15 cellular contexts compared by ENCODE assay signal in genomic region chr3:104717828-104718196, GRCh38.
DNase-seq lines count a peak whose midpoint lies in the region; ATAC-seq and TF ChIP-seq lines count a peak whose summit lies in the region.
"Had no signal": no experiment of that assay in that cellular context is flagged by ENCODE, and none has a peak within 500 bp of the region (broad histone marks: within the 10 kb centered on the region; RNA-seq: fewer than 3 reads in every experiment).

No MANE protein-coding gene starts in this region.

- no peaks in the 10 kb centered on the region for H3K36me3 ChIP-seq in DOHH2 (ENCODE audit: control insufficient read depth, low read length)
- H3K36me3 ChIP-seq: colonic mucosa, gastroesophageal sphincter had no signal

- no peaks in the 10 kb centered on the region for H3K79me2 ChIP-seq in DOHH2 (ENCODE audit: control insufficient read depth, low read length)

- TF ChIP-seq CTCF in DOHH2 (IDR thresholded peaks at IDR 0.05; ENCODE audit: low read depth, low read length, poor library complexity, severe bottlenecking) = no peak

- H3F3A ChIP-seq in DOHH2 (ENCODE audit: control insufficient read depth, insufficient read depth) = no peaks in the 10 kb centered on the region

- H3K9me3 ChIP-seq in DOHH2 (ENCODE audit: control insufficient read depth, insufficient read depth, low read length) = no peaks in the 10 kb centered on the region
- H3K9me3 ChIP-seq: colonic mucosa, gastroesophageal sphincter had no signal

- H3K4me2 ChIP-seq in DOHH2 (ENCODE audit: low read length) = peak overlapping the region; percentile 45

- no peaks in the 10 kb centered on the region for H4K20me1 ChIP-seq in DOHH2 (ENCODE audit: control insufficient read depth, insufficient read depth, low read depth, low read length)

- H3K9me2 ChIP-seq in DOHH2 (replicated peaks; ENCODE audit: control insufficient read depth, low read length) = no peaks in the 10 kb centered on the region

- H3K27ac ChIP-seq in DOHH2 (ENCODE audit: low read depth, low read length) = peak overlapping the region; percentile 41
- H3K27ac ChIP-seq: colonic mucosa, gastroesophageal sphincter had no signal

- peak overlapping the region; percentile 36 for H3K4me3 ChIP-seq in DOHH2 (ENCODE audit: low read length)
- H3K4me3 ChIP-seq: colonic mucosa, gastroesophageal sphincter had no signal

- DNase-seq in OCI-M1 (lab: John Stamatoyannopoulos, UW) = peak; percentile 91
- DNase-seq in stimulated activated CD4-positive, alpha-beta T cell treated with anti-CD3 and anti-CD28 coated beads, Interleukin-12 subunit alpha, Interleukin-12 subunit beta, amount 100 ng/mL, for 4 hours = no peak
- DNase-seq in DMS79 treated with DMSO at 0.1 percent for 48 hours (lab: John Stamatoyannopoulos, UW) = no peak
- DNase-seq in NCI-H2171 treated with DMSO at 0.1 percent for 48 hours (lab: John Stamatoyannopoulos, UW) = no peak
- no peak for DNase-seq in NCI-H187 (lab: John Stamatoyannopoulos, UW)
- DNase-seq: activated CD4-positive, alpha-beta T cell treated with anti-CD3 and anti-CD28 coated beads for 36 hours; colonic mucosa; NCI-H2227 treated with DMSO at 0.1 percent for 48 hours; Right ventricle myocardium superior; stimulated activated CD4-positive, alpha-beta T cell treated with anti-CD3 and anti-CD28 coated beads, Interleukin-1b, Interleukin-23, amount 100 ng/mL, for 48 hours had no signal

- ATAC-seq in GM19455 (IDR thresholded peaks at IDR 0.05; ENCODE audit: unreplicated experiment) = peak; percentile 31
- peak; percentile 38 for ATAC-seq in HG03103 (IDR thresholded peaks at IDR 0.05; ENCODE audit: low read depth, unreplicated experiment)
- ATAC-seq: activated CD4-positive, alpha-beta T cell treated with anti-CD3 and anti-CD28 coated beads for 36 hours; gastroesophageal sphincter; left lobe of liver had no signal

- no peaks in the 10 kb centered on the region for H3K27me3 ChIP-seq in DOHH2 (ENCODE audit: control insufficient read depth, low read length)
- H3K27me3 ChIP-seq: colonic mucosa, gastroesophageal sphincter had no signal

- H3K4me1 ChIP-seq in DOHH2 (ENCODE audit: control insufficient read depth, low read length) = peaks cover 24% of the 10 kb centered on the region
- H3K4me1 ChIP-seq: colonic mucosa had no signal
